In the genomic region with DNA sequence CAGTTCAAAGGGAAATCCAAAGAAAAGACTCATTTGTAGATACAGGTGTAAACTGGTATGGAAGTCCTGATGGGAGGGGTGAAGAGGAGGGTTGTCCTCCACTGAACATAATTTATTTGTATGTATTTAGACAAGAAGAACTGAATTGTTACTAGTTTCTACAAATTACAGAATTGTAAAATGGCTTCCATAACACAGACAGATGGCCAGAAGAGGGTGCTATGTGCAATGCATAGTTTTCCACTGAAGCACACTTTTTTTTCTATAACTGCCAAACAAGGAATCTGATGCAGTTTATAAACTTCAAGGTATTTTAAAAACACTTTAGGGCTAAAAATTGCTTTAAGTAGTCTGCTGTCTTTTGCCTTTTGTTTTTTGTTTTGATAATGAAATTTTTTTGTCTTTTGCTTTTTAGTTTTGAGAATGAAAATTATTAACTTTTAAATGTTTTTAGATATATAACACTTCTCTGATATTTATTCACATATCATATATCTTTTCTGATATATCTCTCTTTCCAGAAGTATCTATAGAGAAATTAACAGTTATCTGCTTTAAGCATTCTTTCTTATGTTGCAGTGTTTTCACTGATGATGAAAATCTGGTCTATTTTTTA, we compare ENCODE assay signal across 9 cellular contexts. TPM values are rescaled to one million over a fixed set of nuclear protein-coding genes. Genes with fewer than 3 reads are reported as not detected.
DNase-seq lines count a peak whose midpoint lies in the region; ATAC-seq, FAIRE-seq and TF ChIP-seq lines count a peak whose summit lies in the region.
"Had no signal": no experiment of that assay in that cellular context is flagged by ENCODE, and none has a peak within 500 bp of the region (broad histone marks: within the 10 kb centered on the region; RNA-seq: fewer than 3 reads in every experiment).

No MANE protein-coding gene starts in this region.

- no peak overlapping the region for H4K91ac ChIP-seq in mesenchymal stem cell (ENCODE audit: low read length)

- POLR2A ChIA-PET in GM12878 (lab: Charles Lee) = no interaction called here

- peaks cover 0 to 4% of the 10 kb centered on the region in 2 donors for H3K27me3 Mint-ChIP-seq in stimulated activated naive B cell treated with anti-CD40 and anti-IgM and Interleukin-4, amounts not matched to agents 10 μg/mL and 1 μg/mL and 100 μg/mL, for 72 hours

- H2AK5ac ChIP-seq in mesenchymal stem cell (ENCODE audit: low read length, severe bottlenecking) = no peak overlapping the region

- in situ Hi-C loops in GM12878 (cut with MboI) = no loop called here

- no peak overlapping the region for H2BK5ac ChIP-seq in mesenchymal stem cell (ENCODE audit: low read depth, low read length, poor library complexity, severe bottlenecking)

- intact Hi-C loops in GM12878 (cut with micrococcal nuclease; ENCODE audit: unreplicated experiment) = no loop called here

- no peaks in the 10 kb centered on the region for H3K79me1 ChIP-seq in mesenchymal stem cell (replicated peaks; ENCODE audit: low read length, poor library complexity, severe bottlenecking)

- H3K4me1 Mint-ChIP-seq in stimulated activated naive B cell treated with anti-CD40 and anti-IgM and Interleukin-4, amounts not matched to agents 10 μg/mL and 1 μg/mL and 100 μg/mL, for 72 hours = no peaks in the 10 kb centered on the region

- H3K4me2 ChIP-seq in GM12878 (ENCODE audit: control insufficient read depth, insufficient read depth) (no peak overlapping the region), mesenchymal stem cell (ENCODE audit: low read length, poor library complexity, severe bottlenecking) (no peak overlapping the region)
- H3K4me2 ChIP-seq: BLaER1 treated with 17β-estradiol and CSF1 and Interleukin-3, amounts not matched to agents 10 nM and 100 nM had no signal

- H3K9ac ChIP-seq in GM12878 (ENCODE audit: control insufficient read depth, insufficient read depth, low read length) (no peak overlapping the region), mesenchymal stem cell (ENCODE audit: low read length) (no peak overlapping the region)
- H3K9ac ChIP-seq: BLaER1 treated with 17β-estradiol and CSF1 and Interleukin-3, amounts not matched to agents 10 nM and 100 nM had no signal

- peak; percentile 42 for TF ChIP-seq RAD21 in GM12878 (IDR thresholded peaks at IDR 0.05; ENCODE audit: insufficient read depth, low read depth, low read length)

- no peaks in the 10 kb centered on the region for H3K79me2 ChIP-seq in GM12878 (ENCODE audit: control insufficient read depth, insufficient read depth, low read length)

- no peak overlapping the region for H3K14ac ChIP-seq in mesenchymal stem cell (ENCODE audit: low read length in 2 of 2)

- no peak for TF ChIP-seq EP300 in GM12878 (IDR thresholded peaks at IDR 0.05; ENCODE audit: borderline replicate concordance in 1 of 2, control insufficient read depth in 1 of 2, low read depth in 2 of 2, low read length in 2 of 2)

- no peaks in the 10 kb centered on the region for H3K27me3 ChIP-seq in MG63
- H3K27me3 ChIP-seq in GM12878 (replicated peaks in 1 of 2; ENCODE audit: control insufficient read depth in 2 of 2, insufficient read depth in 2 of 2, low read length in 1 of 2) = no peaks in the 10 kb centered on the region
- no peaks in the 10 kb centered on the region for H3K27me3 ChIP-seq in mesenchymal stem cell (ENCODE audit: control insufficient read depth in 1 of 2, insufficient read depth in 1 of 2, low read length in 2 of 2)
- H3K27me3 ChIP-seq: BLaER1 treated with 17β-estradiol and CSF1 and Interleukin-3, amounts not matched to agents 10 nM and 100 nM had no signal

- H3K9me3 Mint-ChIP-seq in stimulated activated naive B cell treated with anti-CD40 and anti-IgM and Interleukin-4, amounts not matched to agents 10 μg/mL and 1 μg/mL and 100 μg/mL, for 72 hours = peaks cover 0 to 2% of the 10 kb centered on the region in 2 donors

- H3K4me3 ChIP-seq in MG63 (no peak overlapping the region), GM12878 (no peak overlapping the region), mesenchymal stem cell (ENCODE audit: insufficient read depth in 1 of 2, low read depth in 1 of 2, low read length in 2 of 2) (no peak overlapping the region)
- H3K4me3 ChIP-seq: BLaER1 treated with 17β-estradiol and CSF1 and Interleukin-3, amounts not matched to agents 10 nM and 100 nM had no signal

- DNase-seq in DMS79 treated with DMSO at 0.1 percent for 48 hours (lab: John Stamatoyannopoulos, UW) = peak; percentile 1
- DNase-seq in DMS79 (lab: John Stamatoyannopoulos, UW) = no peak
- DNase-seq in MG63 = peak; percentile 1
- DNase-seq in GM12878 (ENCODE audit: low read depth, low spot score) = no peak
- DNase-seq in mesenchymal stem cell = peak; percentile 51
- no peak for DNase-seq in stimulated activated naive B cell treated with anti-CD40 and anti-IgM and Interleukin-4, amounts not matched to agents 10 μg/mL and 1 μg/mL and 100 μg/mL, for 72 hours

- BruUV-seq in GM12878 (replicated peaks; lab: Mats Ljungman, UMichigan) = no TSS peak

- no peak overlapping the region for H2BK120ac ChIP-seq in mesenchymal stem cell (ENCODE audit: low read depth, low read length)

- H4K20me1 ChIP-seq in GM12878 (ENCODE audit: control insufficient read depth, insufficient read depth) = no peaks in the 10 kb centered on the region
- H4K20me1 ChIP-seq: BLaER1 treated with 17β-estradiol and CSF1 and Interleukin-3, amounts not matched to agents 10 nM and 100 nM had no signal

- SMC1A ChIA-PET in GM12878 (lab: Charles Lee; ENCODE audit: uncharacterized antibody, unreplicated experiment) = interaction anchor here (2.6 kb wide), 1 partner anchor 280 kb away, joined by 7 read pairs; no protein-coding TSS in a partner anchor

- peak; percentile 44 to 57 (median 45); a peak in 5 of 6 replicates for TF ChIP-seq CTCF in GM12878 (IDR thresholded peaks at IDR 0.05 in 2 of 3, conservative IDR thresholded peaks at IDR 0.05 in 1 of 3; ENCODE audit: control insufficient read depth in 2 of 3, extremely low read depth in 1 of 3, insufficient read depth in 1 of 3, low read depth in 3 of 3, low read length in 3 of 3)

- CTCF ChIA-PET in GM12878 (lab: Yijun Ruan, JAX) = no interaction called here

- no peak overlapping the region for H2BK15ac ChIP-seq in mesenchymal stem cell (ENCODE audit: low read depth, poor library complexity, severe bottlenecking)

- ATAC-seq in GM12878 = peak; percentile 58
- ATAC-seq in GM21447 (IDR thresholded peaks at IDR 0.05; ENCODE audit: unreplicated experiment) = no peak
- ATAC-seq in HG02840 (IDR thresholded peaks at IDR 0.05; ENCODE audit: low FRiP score, unreplicated experiment) = no peak
- no peak for ATAC-seq in stimulated activated naive B cell treated with anti-CD40 and anti-IgM and Interleukin-4, amounts not matched to agents 10 μg/mL and 1 μg/mL and 100 μg/mL, for 72 hours (replicated peaks)

- H3K23ac ChIP-seq in mesenchymal stem cell (ENCODE audit: low read length in 2 of 2) = no peak overlapping the region

- no peak overlapping the region for H3K27ac ChIP-seq in GM12878 (ENCODE audit: control insufficient read depth, insufficient read depth)
- H3K27ac ChIP-seq in mesenchymal stem cell (ENCODE audit: low read length, poor library complexity, severe bottlenecking) = no peak overlapping the region
- H3K27ac ChIP-seq: BLaER1 treated with 17β-estradiol and CSF1 and Interleukin-3, amounts not matched to agents 10 nM and 100 nM had no signal

- H3K18ac ChIP-seq in mesenchymal stem cell (ENCODE audit: low read depth in 1 of 2, low read length in 2 of 2) = no peak overlapping the region

- no peaks in the 10 kb centered on the region for H3K9me3 ChIP-seq in MG63
- H3K9me3 ChIP-seq in GM12878 (replicated peaks; ENCODE audit: control insufficient read depth, insufficient read depth, low read length) = no peaks in the 10 kb centered on the region
- no peaks in the 10 kb centered on the region for H3K9me3 ChIP-seq in mesenchymal stem cell (ENCODE audit: control insufficient read depth, low read length)

- RAD21 ChIA-PET in GM12878 (lab: Charles Lee; ENCODE audit: unreplicated experiment) = no interaction called here

- H2BK12ac ChIP-seq in mesenchymal stem cell (ENCODE audit: low read length in 2 of 2) = no peak overlapping the region

- peak; percentile 47 for FAIRE-seq in GM12878 (lab: Jason Lieb, UNC)

- H4K8ac ChIP-seq in mesenchymal stem cell (ENCODE audit: low read length) = no peak overlapping the region

- H3K4ac ChIP-seq in mesenchymal stem cell (ENCODE audit: low read depth in 1 of 2, low read length in 2 of 2) = no peak overlapping the region

- H3K4me1 ChIP-seq in GM12878 (ENCODE audit: control insufficient read depth, insufficient read depth, low read length) (no peaks in the 10 kb centered on the region), mesenchymal stem cell (ENCODE audit: control insufficient read depth, insufficient read depth, low read depth, low read length) (no peaks in the 10 kb centered on the region)
- H3K4me1 ChIP-seq: BLaER1 treated with 17β-estradiol and CSF1 and Interleukin-3, amounts not matched to agents 10 nM and 100 nM had no signal

- H3K36me3 Mint-ChIP-seq in stimulated activated naive B cell treated with anti-CD40 and anti-IgM and Interleukin-4, amounts not matched to agents 10 μg/mL and 1 μg/mL and 100 μg/mL, for 72 hours = no peaks in the 10 kb centered on the region

- no peak overlapping the region for H3K4me3 Mint-ChIP-seq in stimulated activated naive B cell treated with anti-CD40 and anti-IgM and Interleukin-4, amounts not matched to agents 10 μg/mL and 1 μg/mL and 100 μg/mL, for 72 hours

- H3K36me3 ChIP-seq in MG63 (no peaks in the 10 kb centered on the region), GM12878 (ENCODE audit: control insufficient read depth in 2 of 2, insufficient read depth in 2 of 2, low read length in 1 of 2) (no peaks in the 10 kb centered on the region), mesenchymal stem cell (ENCODE audit: control insufficient read depth in 1 of 2, insufficient read depth in 2 of 2, low read depth in 1 of 2, low read length in 2 of 2) (no peaks in the 10 kb centered on the region)
- H3K36me3 ChIP-seq: BLaER1 treated with 17β-estradiol and CSF1 and Interleukin-3, amounts not matched to agents 10 nM and 100 nM had no signal

- TF ChIP-seq POLR2A in GM12878 (IDR thresholded peaks at IDR 0.05; ENCODE audit: low read depth, low read length) = no peak

- H3K27ac Mint-ChIP-seq in stimulated activated naive B cell treated with anti-CD40 and anti-IgM and Interleukin-4, amounts not matched to agents 10 μg/mL and 1 μg/mL and 100 μg/mL, for 72 hours = no peak overlapping the region

- H2AFZ ChIP-seq in GM12878 (ENCODE audit: control insufficient read depth, low read depth, low read length) (no peak overlapping the region), mesenchymal stem cell (ENCODE audit: low read depth, low read length) (no peak overlapping the region)

RNA-seq across cellular contexts. Expression of a gene that starts 58.5 kb away (rescaled TPM):
- total RNA-seq in MG63 (2014; rRNA removed; shearing (Covaris generic); ENCODE audit: low replicate concordance) = not detected in 2 replicates
- total RNA-seq in GM12878 (2013; cell fraction: nucleolus; rRNA removed) = 5.0 and 5.6 TPM in 2 replicates
- total RNA-seq in GM12878 (2014; rRNA removed) = 0.16 and 0.40 TPM in 2 replicates
- total RNA-seq in GM12878 (2014; rRNA removed; fragmentation: Illumina TruSeq; extraction: Trizol) = 0.05 TPM in 1 of 2 replicates, not detected in the other
- total RNA-seq in GM12878 (2021) = 0.11 and 0.26 TPM in 2 replicates
- polyA plus RNA-seq in GM12878 (2011; ENCODE audit: low read depth) = 0.08 TPM
- 0.38 and 0.46 TPM in 2 replicates for polyA plus RNA-seq in GM12878 (2011; rRNA removed)
- 0.18 and 0.30 TPM in 2 replicates for polyA plus RNA-seq in GM12878 (2011; cell fraction: cytosol; rRNA removed)
- polyA plus RNA-seq in GM12878 (2011; cell fraction: nucleus; rRNA removed) = 0.10 and 0.16 TPM in 2 replicates
- 0.04 and 0.18 TPM in 2 replicates for polyA plus RNA-seq in GM12878 (2012)
- 0.15 and 0.57 TPM in 2 replicates for polyA plus RNA-seq in GM12878 (2014; fragmentation: Illumina TruSeq; extraction: Trizol)
- under 1 TPM; 0.08 to 0.09 TPM for polyA plus RNA-seq in GM12878 (2014; fragmentation: Nextera tagmentation; extraction: Ambion mirVana)
- 0.03 and 0.06 TPM in 2 replicates for polyA plus RNA-seq in GM12878 (2014; rRNA removed)
- under 1 TPM in 1 of 2 experiments, not detected in 1; 0.21 TPM for polyA plus RNA-seq in GM12878 (2016; fragmentation: Nextera tagmentation; extraction: Ambion mirVana)
- polyA minus RNA-seq in GM12878 (2011; rRNA and poly(A)+ RNA removed) = 0.10 and 0.44 TPM in 2 replicates
- 1.5 TPM in 1 of 2 replicates, not detected in the other for polyA minus RNA-seq in GM12878 (2011; cell fraction: cytosol; rRNA and poly(A)+ RNA removed)
- 0.12 and 0.29 TPM in 2 replicates for polyA minus RNA-seq in GM12878 (2011; cell fraction: nucleus; rRNA and poly(A)+ RNA removed)
- polyA plus RNA-seq in mesenchymal stem cell (2013, experiment 1 of 2) = 0.01 TPM
- not detected for polyA plus RNA-seq in mesenchymal stem cell (2013, experiment 2 of 2)

Comparison
In these comparisons a context has a peak if more than half of its experiments do, and no peak if none do; other contexts are left out.
1. DNase-seq: peak in DMS79 treated with DMSO at 0.1 percent for 48 hours (single experiment), MG63 (single experiment) and mesenchymal stem cell (single experiment); none in DMS79 (single experiment), GM12878 (single experiment) and stimulated activated naive B cell treated with anti-CD40 and anti-IgM and Interleukin-4, amounts not matched to agents 10 μg/mL and 1 μg/mL and 100 μg/mL, for 72 hours (single experiment).